Comparison of ENCODE assay signal across 8 cellular contexts in the genomic region with DNA sequence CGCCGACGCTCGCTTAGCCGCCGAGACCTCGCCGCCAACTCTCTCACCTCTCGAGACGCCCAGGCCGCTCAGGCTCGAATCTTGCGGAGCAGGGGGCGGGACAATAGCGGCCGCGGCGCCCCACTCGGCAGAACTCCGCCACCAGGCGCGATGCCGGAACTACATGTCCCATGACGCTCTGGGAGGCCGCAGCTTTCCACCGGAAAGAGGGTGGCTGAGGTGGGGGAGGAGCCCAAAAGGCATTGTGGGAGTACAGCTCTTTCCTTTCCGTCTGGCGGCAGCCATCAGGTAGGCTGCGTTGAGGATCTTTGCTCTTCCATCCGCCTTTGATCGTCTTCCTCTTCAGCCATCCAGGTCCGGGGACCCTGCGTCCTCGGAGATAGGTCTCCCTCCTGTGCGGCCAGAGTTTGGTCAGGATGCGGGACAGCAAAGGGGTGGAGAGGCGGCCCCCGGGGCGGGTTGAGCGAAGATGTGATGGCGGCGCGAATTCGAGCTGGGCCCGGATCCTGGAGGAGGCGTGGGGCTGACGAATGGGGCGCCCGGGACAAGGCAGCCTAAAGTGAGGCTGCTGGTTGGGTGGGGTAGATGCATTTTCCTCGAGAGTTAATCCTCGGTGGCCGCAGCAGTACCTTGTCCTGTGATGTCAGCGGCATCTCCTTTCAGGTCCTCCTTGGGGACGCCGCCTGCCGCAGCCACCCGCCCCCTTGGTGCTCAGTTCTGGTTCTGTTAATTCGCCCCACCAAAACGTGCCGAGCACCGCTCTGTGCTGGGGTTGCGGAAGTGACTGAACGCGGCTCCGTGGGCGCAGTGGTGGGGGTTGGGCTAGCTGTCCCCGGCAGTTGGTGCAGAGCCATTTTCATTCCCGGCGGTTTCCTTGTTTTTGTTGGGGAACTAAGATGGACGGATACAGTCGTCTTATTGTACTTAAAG. TPM values are rescaled to one million over a fixed set of nuclear protein-coding genes. Genes with fewer than 3 reads are reported as not detected.
DNase-seq lines count a peak whose midpoint lies in the region; ATAC-seq and TF ChIP-seq lines count a peak whose summit lies in the region.

A gene (minus strand): TSS at position 105 of the 930 bp plus-strand sequence. CDS start 6,086 bp downstream, outside the sequence.
A gene (plus strand): TSS at position 247 of the 930 bp plus-strand sequence. CDS start 728 bp downstream, outside the sequence.

- H3F3A ChIP-seq in PC-9 (ENCODE audit: insufficient read depth, low read depth): peaks cover 50% of the 10 kb centered on the region

- peaks cover 83% of the 10 kb centered on the region for H3K79me2 ChIP-seq in PC-9 (ENCODE audit: low read depth)

- peak; percentile 92 for ATAC-seq in GM21619 (IDR thresholded peaks at IDR 0.05; ENCODE audit: unreplicated experiment)

- WGBS in esophagus muscularis mucosa: under 1% methylated on average over 30 of the region's 71 CpGs

- H4K20me1 ChIP-seq in PC-9 (ENCODE audit: insufficient read depth): peaks cover 34% of the 10 kb centered on the region

- H2AFZ ChIP-seq in PC-9: peak within 1 kb of the TSS; percentile 89

- TF ChIP-seq CTCF in PC-9 (conservative IDR thresholded peaks at IDR 0.05): peak; percentile 61
- peak; percentile 34 to 67 (median 51) for TF ChIP-seq CTCF in esophagus muscularis mucosa (IDR thresholded peaks at IDR 0.05)

- H3K27me3 ChIP-seq in PC-9 (ENCODE audit: insufficient read depth, low read depth): no peaks in the 10 kb centered on the region
- no peaks in the 10 kb centered on the region for H3K27me3 ChIP-seq in esophagus muscularis mucosa

- intact Hi-C loops in PC-9 (cut with micrococcal nuclease; ENCODE audit: unreplicated experiment): loop anchor here (1.0 to 10.0 kb wide), 3 partner anchors 28 to 318 kb away; a partner anchor contains a TSS
- intact Hi-C loops in esophagus muscularis mucosa (cut with DNase I): loop anchor here (2.0 kb wide), 2 partner anchors 30 to 50 kb away; no protein-coding TSS in a partner anchor

- H3K4me1 ChIP-seq in PC-9 (replicated peaks; ENCODE audit: insufficient read depth): peaks cover 52% of the 10 kb centered on the region
- peaks cover 26 to 58% (median 48%) of the 10 kb centered on the region in 4 donors for H3K4me1 ChIP-seq in esophagus muscularis mucosa

- H3K9me3 ChIP-seq in PC-9 (ENCODE audit: insufficient read depth, low read depth) (no peaks in the 10 kb centered on the region), esophagus muscularis mucosa (no peaks in the 10 kb centered on the region)

- TF ChIP-seq POLR2A in esophagus muscularis mucosa (IDR thresholded peaks at IDR 0.05; ENCODE audit: low read depth): peak; percentile 98

- TF ChIP-seq EP300 in esophagus muscularis mucosa (IDR thresholded peaks at IDR 0.05): no peak

- H3K4me2 ChIP-seq in PC-9: peak within 1 kb of the TSS; percentile 97

- POLR2A ChIA-PET in PC-9 (lab: Charles Lee; ENCODE audit: unreplicated experiment): interaction anchor here (0.5 to 1.1 kb wide), 22 partner anchors 11 to 1708 kb away, joined by 3 to 11 read pairs (median 4); no protein-coding TSS in a partner anchor

- DNase-seq in DMS53 treated with DMSO at 0.1 percent for 48 hours (lab: John Stamatoyannopoulos, UW; ENCODE audit: unreplicated experiment): peak; percentile 38
- peak; percentile 95 for DNase-seq in Jurkat, Clone E6-1 (ENCODE audit: low read depth, low spot score)
- DNase-seq in PC-9: peak; percentile 84 to 95
- peak; percentile 96 to 97 for DNase-seq in activated T-cell treated with anti-CD3 and anti-CD28 coated beads, Interleukin-2, amount 50 U/mL, for 48 hours
- peak; percentile 99 for DNase-seq in esophagus muscularis mucosa (ENCODE audit: extremely low spot score)
- peak; percentile 98 for DNase-seq in myocyte (ENCODE audit: low read depth)
- DNase-seq in stimulated activated CD8-positive, alpha-beta memory T cell treated with anti-CD3 and anti-CD28 coated beads, Interleukin-7, amount 100 ng/mL, for 48 hours (ENCODE audit: extremely low read depth in 1 of 2, low read depth in 1 of 2): peak; percentile 94 to 95

- H3K9me2 ChIP-seq in PC-9 (ENCODE audit: insufficient read depth): no peaks in the 10 kb centered on the region; the same call in 1 of the 2 replicates

- H3K36me3 ChIP-seq in PC-9 (ENCODE audit: low read depth) (peaks cover 36% of the 10 kb centered on the region), esophagus muscularis mucosa (peaks cover 0 to 44% (median 31%) of the 10 kb centered on the region in 4 donors)

- peak within 1 kb of the TSS; percentile 84 for H3K27ac ChIP-seq in PC-9
- H3K27ac ChIP-seq in esophagus muscularis mucosa (replicated peaks in 1 of 4): peak within 1 kb of the TSS; percentile 88 to 96 (median 92)

- H3K4me3 ChIP-seq in Jurkat, Clone E6-1 (ENCODE audit: low read length): peak within 1 kb of the TSS; percentile 92
- peak within 1 kb of the TSS; percentile 91 for H3K4me3 ChIP-seq in PC-9
- peak within 1 kb of the TSS; percentile 71 to 85 (median 80) for H3K4me3 ChIP-seq in esophagus muscularis mucosa

- BruUV-seq in PC-9 (replicated peaks; lab: Mats Ljungman, UMichigan): TSS peak; percentile 41

- CTCF ChIA-PET in PC-9 (lab: Charles Lee): interaction anchor here (0.5 to 0.7 kb wide), 2 partner anchors 12 to 1350 kb away, joined by 3 read pairs; no protein-coding TSS in a partner anchor

RNA-seq across cellular contexts. Expression of the first gene that starts in this region (rescaled TPM):
- 8.1 TPM for polyA plus RNA-seq in Jurkat, Clone E6-1 (2012; ENCODE audit: insufficient read depth, insufficient read length)
- total RNA-seq in PC-9 (2021) (8.6 and 12.6 TPM in 2 replicates), esophagus muscularis mucosa (10 to 100 TPM; 23.4 to 29.4 (median 26.8) TPM), myocyte (27.2 and 34.1 TPM in 2 replicates)
- polyA plus RNA-seq in myocyte (2012): 10.6 TPM

RNA-seq across cellular contexts. Expression of the second gene that starts in this region (rescaled TPM):
- polyA plus RNA-seq in Jurkat, Clone E6-1 (2012; ENCODE audit: insufficient read depth, insufficient read length): 3,355 TPM
- total RNA-seq in PC-9 (2021) (1,784 and 1,876 TPM in 2 replicates), esophagus muscularis mucosa (1,000 to 10,000 TPM; 1,759 to 2,538 (median 2,309) TPM), myocyte (1,284 and 1,647 TPM in 2 replicates)
- 2,127 TPM for polyA plus RNA-seq in myocyte (2012)

Comparison
In these comparisons a context has a peak if more than half of its experiments do, and no peak if none do; other contexts are left out.
1. Peak in every context shown above with its lines: DNase-seq, ATAC-seq, H3K4me3 ChIP-seq and H3K27ac ChIP-seq.
2. DNase-seq: peak in every context shown above with its lines; median percentile 99 in esophagus muscularis mucosa; 98 in myocyte; 96 in activated T-cell treated with anti-CD3 and anti-CD28 coated beads, Interleukin-2, amount 50 U/mL, for 48 hours; 95 in Jurkat, Clone E6-1; 94 in stimulated activated CD8-positive, alpha-beta memory T cell treated with anti-CD3 and anti-CD28 coated beads, Interleukin-7, amount 100 ng/mL, for 48 hours; 90 in PC-9; 38 in DMS53 treated with DMSO at 0.1 percent for 48 hours.